8 cellular contexts compared by ENCODE assay signal in genomic region chr17:42184717-42185496, GRCh38. TPM values are rescaled to one million over a fixed set of nuclear protein-coding genes. Genes with fewer than 3 reads are reported as not detected.
DNase-seq lines count a peak whose midpoint lies in the region; ATAC-seq and TF ChIP-seq lines count a peak whose summit lies in the region.

Gene HCRT, minus strand, starts transcription at chr17:42185452. Its CDS starts 87 bp downstream, at chr17:42185365.

- H3K9me3 ChIP-seq in lower lobe of right lung (no peaks in the 10 kb centered on the region), transverse colon (no peaks in the 10 kb centered on the region)

- H3K27me3 Mint-ChIP-seq in activated naive CD4-positive, alpha-beta T cell treated with anti-CD3 and anti-CD28 coated beads, Interleukin-2, amount 50 U/mL, for 24 hours = peaks cover 3% of the 10 kb centered on the region
- H3K27me3 Mint-ChIP-seq in activated CD8-positive, alpha-beta T cell treated with anti-CD3 and anti-CD28 coated beads for 36 hours = peaks cover 16% of the 10 kb centered on the region

- H3K4me1 Mint-ChIP-seq in activated naive CD4-positive, alpha-beta T cell treated with anti-CD3 and anti-CD28 coated beads, Interleukin-2, amount 50 U/mL, for 24 hours = peaks cover 32% of the 10 kb centered on the region
- H3K4me1 Mint-ChIP-seq in activated CD8-positive, alpha-beta T cell treated with anti-CD3 and anti-CD28 coated beads for 36 hours (ENCODE audit: low read depth) = peaks cover 33% of the 10 kb centered on the region

- H3K9me3 Mint-ChIP-seq in activated naive CD4-positive, alpha-beta T cell treated with anti-CD3 and anti-CD28 coated beads, Interleukin-2, amount 50 U/mL, for 24 hours = no peaks in the 10 kb centered on the region
- H3K9me3 Mint-ChIP-seq in activated CD8-positive, alpha-beta T cell treated with anti-CD3 and anti-CD28 coated beads for 36 hours = no peaks in the 10 kb centered on the region

- TF ChIP-seq POLR2A in transverse colon (IDR thresholded peaks at IDR 0.05) = no peak

- peak within 1 kb of the TSS; percentile 62 for H3K27ac Mint-ChIP-seq in activated naive CD4-positive, alpha-beta T cell treated with anti-CD3 and anti-CD28 coated beads, Interleukin-2, amount 50 U/mL, for 24 hours
- H3K27ac Mint-ChIP-seq in activated CD8-positive, alpha-beta T cell treated with anti-CD3 and anti-CD28 coated beads for 36 hours = peak within 1 kb of the TSS; percentile 80

- WGBS in transverse colon (ENCODE audit: low coverage in 1 of 2), 2 donors = 57% methylated on average over 6 of the region's 6 CpGs; no CpG with 5 or more reads in 1 of the 2 donors

- TF ChIP-seq CTCF in activated CD8-positive, alpha-beta T cell treated with anti-CD3 and anti-CD28 coated beads for 36 hours (IDR thresholded peaks at IDR 0.05) = no peak
- TF ChIP-seq CTCF in lower lobe of right lung (IDR thresholded peaks at IDR 0.05) (no peak), transverse colon (IDR thresholded peaks at IDR 0.05) (no peak)

- no peak for DNase-seq in activated naive CD4-positive, alpha-beta T cell (lab: John Stamatoyannopoulos, UW)
- DNase-seq in activated CD8-positive, alpha-beta T cell treated with anti-CD3 and anti-CD28 coated beads for 36 hours = no peak
- DNase-seq in lower lobe of right lung (no peak), transverse colon (no peak), cerebellum (ENCODE audit: low spot score) (no peak), COR-L47 (lab: John Stamatoyannopoulos, UW) (no peak)

- intact Hi-C loops in activated CD8-positive, alpha-beta T cell treated with anti-CD3 and anti-CD28 coated beads for 36 hours (cut with micrococcal nuclease) = no loop called here
- intact Hi-C loops in lower lobe of right lung (cut with DNase I) = no loop called here
- intact Hi-C loops in transverse colon (cut with DNase I; ENCODE audit: low total_unique reads) = no loop called here

- ATAC-seq in activated CD8-positive, alpha-beta T cell treated with anti-CD3 and anti-CD28 coated beads for 36 hours = no peak
- ATAC-seq in lower lobe of right lung (no peak), GM18517 (IDR thresholded peaks at IDR 0.05; ENCODE audit: unreplicated experiment) (no peak)

- POLR2A ChIA-PET in activated CD8-positive, alpha-beta T cell treated with anti-CD3 and anti-CD28 coated beads for 36 hours (lab: Charles Lee) = interaction anchor here (1.2 to 1.6 kb wide), 3 partner anchors 9 to 104 kb away, joined by 4 to 5 read pairs (median 4); partner anchors contain the start of genes GHDC, STAT5A and STAT5B

- in situ Hi-C loops in transverse colon (cut with MboI; ENCODE audit: low pct_ligation_motif_present in 1 of 4, low pct_unique_long_range_greater_than_20kb in 1 of 4, low sequenced_read_pairs in 3 of 4) = no loop called here

- no peaks in the 10 kb centered on the region for H3K36me3 Mint-ChIP-seq in activated naive CD4-positive, alpha-beta T cell treated with anti-CD3 and anti-CD28 coated beads, Interleukin-2, amount 50 U/mL, for 24 hours
- H3K36me3 Mint-ChIP-seq in activated CD8-positive, alpha-beta T cell treated with anti-CD3 and anti-CD28 coated beads for 36 hours (ENCODE audit: low read depth) = no peaks in the 10 kb centered on the region

- peak within 1 kb of the TSS; percentile 75 for H3K27ac ChIP-seq in lower lobe of right lung
- peak within 1 kb of the TSS; percentile 81 to 86 (median 84) for H3K27ac ChIP-seq in transverse colon

- H3K4me3 ChIP-seq in lower lobe of right lung (peak within 1 kb of the TSS; percentile 65), transverse colon (peak within 1 kb of the TSS; percentile 13 to 59 (median 41))

- H3K36me3 ChIP-seq in lower lobe of right lung (no peaks in the 10 kb centered on the region), transverse colon (no peaks in the 10 kb centered on the region)

- CTCF ChIA-PET in activated CD8-positive, alpha-beta T cell treated with anti-CD3 and anti-CD28 coated beads for 36 hours (lab: Charles Lee) = interaction anchor here (0.8 to 1.7 kb wide), 13 partner anchors 9 to 364 kb away, joined by 3 to 6 read pairs (median 3); partner anchors contain the start of gene NAGLU

- H3K27me3 ChIP-seq in lower lobe of right lung (ENCODE audit: low read depth) (peaks cover 22% of the 10 kb centered on the region), transverse colon (peaks cover 24% of the 10 kb centered on the region)

- H3K4me1 ChIP-seq in lower lobe of right lung (peaks cover 39% of the 10 kb centered on the region), transverse colon (peaks cover 12 to 36% (median 30%) of the 10 kb centered on the region in 4 donors)

- peak within 1 kb of the TSS; percentile 94 for H3K4me3 Mint-ChIP-seq in activated naive CD4-positive, alpha-beta T cell treated with anti-CD3 and anti-CD28 coated beads, Interleukin-2, amount 50 U/mL, for 24 hours
- peak within 1 kb of the TSS; percentile 82 for H3K4me3 Mint-ChIP-seq in activated CD8-positive, alpha-beta T cell treated with anti-CD3 and anti-CD28 coated beads for 36 hours

- no peak for TF ChIP-seq EP300 in transverse colon (IDR thresholded peaks at IDR 0.05; ENCODE audit: low read depth)

RNA-seq across cellular contexts. Expression of gene HCRT, which starts in this region (rescaled TPM):
- not detected for total RNA-seq in activated CD8-positive, alpha-beta T cell treated with anti-CD3 and anti-CD28 coated beads for 36 hours
- total RNA-seq in lower lobe of right lung (not detected), transverse colon (not detected), cerebellum (not detected)
